In the genomic region with DNA sequence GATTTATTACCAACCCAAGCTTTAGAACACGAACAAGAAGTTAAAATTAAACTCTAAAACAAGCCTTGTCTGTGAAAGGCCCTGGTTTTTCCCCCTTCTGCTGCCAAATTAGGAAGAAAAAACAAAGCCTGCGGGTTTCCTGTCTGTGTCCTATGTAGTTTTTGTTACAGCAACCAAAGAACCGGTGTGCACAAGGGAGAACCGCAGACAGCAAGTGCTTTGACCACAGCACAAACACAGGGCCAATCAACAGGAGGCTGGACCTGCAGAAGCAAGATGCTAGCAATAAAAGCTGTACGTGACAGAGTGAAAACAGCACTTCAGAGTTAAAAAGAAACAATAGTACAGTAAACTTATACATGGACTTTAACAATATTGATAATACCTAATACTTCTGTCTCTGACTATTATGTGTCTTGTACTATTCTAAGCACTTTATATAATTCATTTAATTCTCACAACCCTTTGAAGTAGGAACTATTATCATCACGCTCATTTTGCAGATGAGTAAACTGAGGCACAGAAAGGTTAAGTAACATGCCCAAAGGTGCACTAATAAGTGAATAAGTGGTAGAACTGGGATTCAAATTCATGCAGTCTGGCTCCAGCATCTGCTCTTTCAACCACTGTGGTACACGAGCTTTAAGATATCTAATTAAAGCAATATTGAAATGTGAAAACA, we compare ENCODE assay signal across 8 cellular contexts.
A peak's percentile ranks its signal among the peaks of the same experiment; 100 is the strongest.
DNase-seq lines count a peak whose midpoint lies in the region; ATAC-seq, FAIRE-seq and TF ChIP-seq lines count a peak whose summit lies in the region.

No MANE protein-coding gene starts in this region.

- TF ChIP-seq POLR2A in transverse colon (IDR thresholded peaks at IDR 0.05) (no peak), H54 (IDR thresholded peaks at IDR 0.05; ENCODE audit: low read depth, low read length) (no peak)

- ATAC-seq in GM19025 (IDR thresholded peaks at IDR 0.05; ENCODE audit: low read depth, unreplicated experiment) (peak; percentile 59), HG03139 (IDR thresholded peaks at IDR 0.05; ENCODE audit: unreplicated experiment) (peak; percentile 54)

- no peak overlapping the region for H3K4me3 ChIP-seq in AG10803 (ENCODE audit: low read length)
- H3K4me3 ChIP-seq in bronchial epithelial cell (ENCODE audit: low read depth, low read length), result no peak overlapping the region
- H3K4me3 ChIP-seq in mesodermal cell (ENCODE audit: extremely low read depth, insufficient read depth, low read length, poor library complexity, severe bottlenecking), result no peak overlapping the region
- no peak overlapping the region for H3K4me3 ChIP-seq in transverse colon

- peaks cover 56% of the 10 kb centered on the region for H3K4me1 ChIP-seq in mesodermal cell (ENCODE audit: control insufficient read depth, insufficient read depth, low read length, poor library complexity, severe bottlenecking)
- H3K4me1 ChIP-seq in transverse colon, result peaks cover 32 to 70% (median 44%) of the 10 kb centered on the region in 4 donors

- H3K9me3 ChIP-seq in mesodermal cell (ENCODE audit: control insufficient read depth, low read length), result no peaks in the 10 kb centered on the region
- H3K9me3 ChIP-seq in transverse colon, result no peaks in the 10 kb centered on the region

- FAIRE-seq in bronchial epithelial cell (lab: Jason Lieb, UNC), result no peak
- no peak for FAIRE-seq in H54 (lab: Jason Lieb, UNC)

- no peak for TF ChIP-seq CTCF in AG10803 (conservative IDR thresholded peaks at IDR 0.05; ENCODE audit: low read length)
- TF ChIP-seq CTCF in bronchial epithelial cell (IDR thresholded peaks at IDR 0.05; ENCODE audit: insufficient read depth, low read length, severe bottlenecking), result no peak
- TF ChIP-seq CTCF in transverse colon (IDR thresholded peaks at IDR 0.05), result no peak

- 83 to 91% methylated on average over 4 to 5 of the region's 7 CpGs for WGBS in mesodermal cell (ENCODE audit: insufficient coverage in 2 of 2), 2 experiments
- WGBS in transverse colon (ENCODE audit: low coverage in 1 of 2), 2 donors, result 34 to 44% methylated on average over 4 to 7 of the region's 7 CpGs

- no peak for TF ChIP-seq EP300 in transverse colon (IDR thresholded peaks at IDR 0.05; ENCODE audit: low read depth)

- H3K27ac ChIP-seq in mesodermal cell (ENCODE audit: low read depth, low read length, severe bottlenecking), result peak overlapping the region; percentile 97
- peak overlapping the region; percentile 85 to 93 (median 90) for H3K27ac ChIP-seq in transverse colon

- intact Hi-C loops in transverse colon (cut with DNase I; ENCODE audit: low total_unique reads), result no loop called here

- DNase-seq in AG10803 (ENCODE audit: low read depth) (peak; percentile 83), T-helper 1 cell (peak; percentile 54 to 93 (median 69)), bronchial epithelial cell (ENCODE audit: low read depth) (peak; percentile 62), transverse colon (peak; percentile 68), H54 (ENCODE audit: insufficient read length, low spot score) (no peak)

- H3K27me3 ChIP-seq in bronchial epithelial cell (ENCODE audit: control insufficient read depth, insufficient read depth, low read length) (no peaks in the 10 kb centered on the region), transverse colon (no peaks in the 10 kb centered on the region)

- H3K36me3 ChIP-seq in bronchial epithelial cell (ENCODE audit: control insufficient read depth, insufficient read depth, low read length) (peaks cover 1% of the 10 kb centered on the region), mesodermal cell (ENCODE audit: control insufficient read depth, insufficient read depth, low read length) (peaks cover 28% of the 10 kb centered on the region), transverse colon (no peaks in the 10 kb centered on the region)

- in situ Hi-C loops in transverse colon (cut with MboI; ENCODE audit: low pct_ligation_motif_present in 1 of 4, low pct_unique_long_range_greater_than_20kb in 1 of 4, low sequenced_read_pairs in 3 of 4), result no loop called here
